1 cellular context compared by ENCODE assay signal in the genomic region with DNA sequence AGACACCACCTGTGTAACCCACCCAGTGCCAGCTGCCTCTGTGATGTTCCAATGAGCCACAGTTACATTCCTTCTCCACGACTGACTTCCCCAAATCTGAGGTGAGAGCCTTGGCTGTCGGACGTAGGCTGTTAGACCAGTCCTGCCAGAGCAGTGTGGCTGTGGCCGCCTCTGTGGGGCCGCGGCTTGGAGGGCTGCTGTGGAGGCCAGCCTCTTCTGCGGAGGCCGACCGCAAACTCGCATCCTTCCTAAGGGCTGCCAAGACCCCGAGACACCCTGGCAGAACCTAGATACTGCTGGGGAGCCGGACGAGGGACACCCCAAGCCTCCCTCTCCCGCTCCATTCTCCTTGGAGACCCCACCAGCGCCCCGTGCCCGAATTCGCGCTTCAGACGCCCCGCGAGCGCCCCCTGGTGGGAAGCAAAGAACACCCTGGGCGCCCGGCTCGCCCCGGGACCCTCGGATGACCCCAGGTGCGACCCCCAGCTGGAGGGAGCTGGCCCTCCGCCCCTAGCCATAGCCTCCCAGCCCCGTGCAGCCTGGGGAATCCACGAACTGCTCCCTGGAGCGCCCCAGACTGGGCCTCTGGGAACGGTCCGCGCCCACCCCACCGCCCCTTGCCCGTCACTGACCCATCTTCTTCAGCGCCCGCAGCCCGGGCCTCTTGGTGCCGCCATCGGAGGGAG.
TF ChIP-seq lines count a peak whose summit lies in the region.

No MANE protein-coding gene starts in this region.

TF ChIP-seq in HEK293, 187 proteins besides CTCF, POLR2A, EP300 and RAD21 (continued from another document and continues in another):
- TF ChIP-seq BCL11A (tag by site-specific recombination; IDR thresholded peaks at IDR 0.05; ENCODE audit: low read depth) (peak; percentile 91), HOXA7 (CRISPR knock-in tag; IDR thresholded peaks at IDR 0.05; ENCODE audit: borderline replicate concordance) (no peak), ZFHX2 (tag by site-specific recombination; conservative IDR thresholded peaks at IDR 0.05) (no peak), ZNF324 (tag by site-specific recombination; IDR thresholded peaks at IDR 0.05) (no peak), KLF10 (tag by site-specific recombination; IDR thresholded peaks at IDR 0.05) (no peak), ZNF175 (tag by site-specific recombination; IDR thresholded peaks at IDR 0.05) (no peak), ZNF776 (tag by site-specific recombination; IDR thresholded peaks at IDR 0.05; ENCODE audit: borderline replicate concordance) (no peak), ZNF221 (tag by site-specific recombination; IDR thresholded peaks at IDR 0.05; ENCODE audit: borderline replicate concordance) (no peak), ZNF473 (tag by site-specific recombination; IDR thresholded peaks at IDR 0.05) (no peak), ZNF138 (tag by site-specific recombination; IDR thresholded peaks at IDR 0.05; ENCODE audit: borderline replicate concordance) (no peak), ZNF670 (tag by site-specific recombination; IDR thresholded peaks at IDR 0.05; ENCODE audit: low read depth) (no peak), ZXDB (tag by site-specific recombination; IDR thresholded peaks at IDR 0.05) (peak; percentile 46; the same call in 1 of the 2 replicates), ZNF391 (tag by site-specific recombination; IDR thresholded peaks at IDR 0.05; ENCODE audit: borderline replicate concordance, low read depth) (0 out of 2 replicates have a peak, but pooled peaks have one; percentile 60), ZSCAN23 (tag by site-specific recombination; IDR thresholded peaks at IDR 0.05) (0 out of 2 replicates have a peak, but pooled peaks have one; percentile 40), ZNF521 (tag by site-specific recombination; IDR thresholded peaks at IDR 0.05) (no peak), ZNF571 (tag by site-specific recombination; IDR thresholded peaks at IDR 0.05) (no peak), SETDB1 (IDR thresholded peaks at IDR 0.05; ENCODE audit: insufficient read length, low read length) (no peak), ZNF600 (tag by site-specific recombination; IDR thresholded peaks at IDR 0.05) (peak; percentile 42; the same call in 1 of the 2 replicates), ZNF112 (tag by site-specific recombination; IDR thresholded peaks at IDR 0.05) (no peak), ZNF48 (tag by site-specific recombination; IDR thresholded peaks at IDR 0.05) (no peak), ZNF16 (tag by site-specific recombination; IDR thresholded peaks at IDR 0.05; ENCODE audit: low read depth) (no peak), REPIN1 (tag by site-specific recombination; IDR thresholded peaks at IDR 0.05; ENCODE audit: low read depth) (0 out of 2 replicates have a peak, but pooled peaks have one; percentile 24), ZNF239 (tag by site-specific recombination; IDR thresholded peaks at IDR 0.05) (no peak), ZNF416 (tag by site-specific recombination; IDR thresholded peaks at IDR 0.05) (no peak), ZNF837 (tag by site-specific recombination; IDR thresholded peaks at IDR 0.05) (no peak), ZIC2 (tag by site-specific recombination; IDR thresholded peaks at IDR 0.05) (peak; percentile 66), ZNF433 (tag by site-specific recombination; IDR thresholded peaks at IDR 0.05; ENCODE audit: low read depth) (no peak), SP7 (tag by site-specific recombination; IDR thresholded peaks at IDR 0.05) (peak; percentile 67)
- TF ChIP-seq, protein P1, sequence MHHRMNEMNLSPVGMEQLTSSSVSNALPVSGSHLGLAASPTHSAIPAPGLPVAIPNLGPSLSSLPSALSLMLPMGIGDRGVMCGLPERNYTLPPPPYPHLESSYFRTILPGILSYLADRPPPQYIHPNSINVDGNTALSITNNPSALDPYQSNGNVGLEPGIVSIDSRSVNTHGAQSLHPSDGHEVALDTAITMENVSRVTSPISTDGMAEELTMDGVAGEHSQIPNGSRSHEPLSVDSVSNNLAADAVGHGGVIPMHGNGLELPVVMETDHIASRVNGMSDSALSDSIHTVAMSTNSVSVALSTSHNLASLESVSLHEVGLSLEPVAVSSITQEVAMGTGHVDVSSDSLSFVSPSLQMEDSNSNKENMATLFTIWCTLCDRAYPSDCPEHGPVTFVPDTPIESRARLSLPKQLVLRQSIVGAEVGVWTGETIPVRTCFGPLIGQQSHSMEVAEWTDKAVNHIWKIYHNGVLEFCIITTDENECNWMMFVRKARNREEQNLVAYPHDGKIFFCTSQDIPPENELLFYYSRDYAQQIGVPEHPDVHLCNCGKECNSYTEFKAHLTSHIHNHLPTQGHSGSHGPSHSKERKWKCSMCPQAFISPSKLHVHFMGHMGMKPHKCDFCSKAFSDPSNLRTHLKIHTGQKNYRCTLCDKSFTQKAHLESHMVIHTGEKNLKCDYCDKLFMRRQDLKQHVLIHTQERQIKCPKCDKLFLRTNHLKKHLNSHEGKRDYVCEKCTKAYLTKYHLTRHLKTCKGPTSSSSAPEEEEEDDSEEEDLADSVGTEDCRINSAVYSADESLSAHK (tag by site-specific recombination; IDR thresholded peaks at IDR 0.05), result no peak
- TF ChIP-seq, protein P2, sequence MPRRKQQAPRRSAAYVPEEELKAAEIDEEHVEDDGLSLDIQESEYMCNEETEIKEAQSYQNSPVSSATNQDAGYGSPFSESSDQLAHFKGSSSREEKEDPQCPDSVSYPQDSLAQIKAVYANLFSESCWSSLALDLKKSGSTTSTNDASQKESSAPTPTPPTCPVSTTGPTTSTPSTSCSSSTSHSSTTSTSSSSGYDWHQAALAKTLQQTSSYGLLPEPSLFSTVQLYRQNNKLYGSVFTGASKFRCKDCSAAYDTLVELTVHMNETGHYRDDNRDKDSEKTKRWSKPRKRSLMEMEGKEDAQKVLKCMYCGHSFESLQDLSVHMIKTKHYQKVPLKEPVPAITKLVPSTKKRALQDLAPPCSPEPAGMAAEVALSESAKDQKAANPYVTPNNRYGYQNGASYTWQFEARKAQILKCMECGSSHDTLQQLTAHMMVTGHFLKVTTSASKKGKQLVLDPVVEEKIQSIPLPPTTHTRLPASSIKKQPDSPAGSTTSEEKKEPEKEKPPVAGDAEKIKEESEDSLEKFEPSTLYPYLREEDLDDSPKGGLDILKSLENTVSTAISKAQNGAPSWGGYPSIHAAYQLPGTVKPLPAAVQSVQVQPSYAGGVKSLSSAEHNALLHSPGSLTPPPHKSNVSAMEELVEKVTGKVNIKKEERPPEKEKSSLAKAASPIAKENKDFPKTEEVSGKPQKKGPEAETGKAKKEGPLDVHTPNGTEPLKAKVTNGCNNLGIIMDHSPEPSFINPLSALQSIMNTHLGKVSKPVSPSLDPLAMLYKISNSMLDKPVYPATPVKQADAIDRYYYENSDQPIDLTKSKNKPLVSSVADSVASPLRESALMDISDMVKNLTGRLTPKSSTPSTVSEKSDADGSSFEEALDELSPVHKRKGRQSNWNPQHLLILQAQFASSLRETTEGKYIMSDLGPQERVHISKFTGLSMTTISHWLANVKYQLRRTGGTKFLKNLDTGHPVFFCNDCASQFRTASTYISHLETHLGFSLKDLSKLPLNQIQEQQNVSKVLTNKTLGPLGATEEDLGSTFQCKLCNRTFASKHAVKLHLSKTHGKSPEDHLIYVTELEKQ (tag by site-specific recombination; IDR thresholded peaks at IDR 0.05; ENCODE audit: borderline replicate concordance), result no peak
- TF ChIP-seq, protein P3, sequence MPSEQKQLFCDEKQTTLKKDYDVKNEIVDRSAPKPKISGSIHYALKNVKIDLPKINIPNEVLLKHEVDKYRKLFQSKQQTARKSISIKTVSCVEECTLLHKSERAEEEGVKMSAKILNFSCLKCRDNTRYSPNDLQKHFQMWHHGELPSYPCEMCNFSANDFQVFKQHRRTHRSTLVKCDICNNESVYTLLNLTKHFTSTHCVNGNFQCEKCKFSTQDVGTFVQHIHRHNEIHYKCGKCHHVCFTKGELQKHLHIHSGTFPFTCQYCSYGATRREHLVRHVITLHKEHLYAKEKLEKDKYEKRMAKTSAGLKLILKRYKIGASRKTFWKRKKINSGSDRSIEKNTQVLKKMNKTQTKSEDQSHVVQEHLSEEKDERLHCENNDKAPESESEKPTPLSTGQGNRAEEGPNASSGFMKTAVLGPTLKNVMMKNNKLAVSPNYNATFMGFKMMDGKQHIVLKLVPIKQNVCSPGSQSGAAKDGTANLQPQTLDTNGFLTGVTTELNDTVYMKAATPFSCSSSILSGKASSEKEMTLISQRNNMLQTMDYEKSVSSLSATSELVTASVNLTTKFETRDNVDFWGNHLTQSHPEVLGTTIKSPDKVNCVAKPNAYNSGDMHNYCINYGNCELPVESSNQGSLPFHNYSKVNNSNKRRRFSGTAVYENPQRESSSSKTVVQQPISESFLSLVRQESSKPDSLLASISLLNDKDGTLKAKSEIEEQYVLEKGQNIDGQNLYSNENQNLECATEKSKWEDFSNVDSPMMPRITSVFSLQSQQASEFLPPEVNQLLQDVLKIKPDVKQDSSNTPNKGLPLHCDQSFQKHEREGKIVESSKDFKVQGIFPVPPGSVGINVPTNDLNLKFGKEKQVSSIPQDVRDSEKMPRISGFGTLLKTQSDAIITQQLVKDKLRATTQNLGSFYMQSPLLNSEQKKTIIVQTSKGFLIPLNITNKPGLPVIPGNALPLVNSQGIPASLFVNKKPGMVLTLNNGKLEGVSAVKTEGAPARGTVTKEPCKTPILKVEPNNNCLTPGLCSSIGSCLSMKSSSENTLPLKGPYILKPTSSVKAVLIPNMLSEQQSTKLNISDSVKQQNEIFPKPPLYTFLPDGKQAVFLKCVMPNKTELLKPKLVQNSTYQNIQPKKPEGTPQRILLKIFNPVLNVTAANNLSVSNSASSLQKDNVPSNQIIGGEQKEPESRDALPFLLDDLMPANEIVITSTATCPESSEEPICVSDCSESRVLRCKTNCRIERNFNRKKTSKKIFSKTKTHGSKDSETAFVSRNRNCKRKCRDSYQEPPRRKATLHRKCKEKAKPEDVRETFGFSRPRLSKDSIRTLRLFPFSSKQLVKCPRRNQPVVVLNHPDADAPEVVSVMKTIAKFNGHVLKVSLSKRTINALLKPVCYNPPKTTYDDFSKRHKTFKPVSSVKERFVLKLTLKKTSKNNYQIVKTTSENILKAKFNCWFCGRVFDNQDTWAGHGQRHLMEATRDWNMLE (tag by site-specific recombination; conservative IDR thresholded peaks at IDR 0.05; ENCODE audit: low read depth), result no peak
- TF ChIP-seq, protein P4, sequence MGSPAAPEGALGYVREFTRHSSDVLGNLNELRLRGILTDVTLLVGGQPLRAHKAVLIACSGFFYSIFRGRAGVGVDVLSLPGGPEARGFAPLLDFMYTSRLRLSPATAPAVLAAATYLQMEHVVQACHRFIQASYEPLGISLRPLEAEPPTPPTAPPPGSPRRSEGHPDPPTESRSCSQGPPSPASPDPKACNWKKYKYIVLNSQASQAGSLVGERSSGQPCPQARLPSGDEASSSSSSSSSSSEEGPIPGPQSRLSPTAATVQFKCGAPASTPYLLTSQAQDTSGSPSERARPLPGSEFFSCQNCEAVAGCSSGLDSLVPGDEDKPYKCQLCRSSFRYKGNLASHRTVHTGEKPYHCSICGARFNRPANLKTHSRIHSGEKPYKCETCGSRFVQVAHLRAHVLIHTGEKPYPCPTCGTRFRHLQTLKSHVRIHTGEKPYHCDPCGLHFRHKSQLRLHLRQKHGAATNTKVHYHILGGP (tag by site-specific recombination; IDR thresholded peaks at IDR 0.05), result no peak
- TF ChIP-seq, protein P5, sequence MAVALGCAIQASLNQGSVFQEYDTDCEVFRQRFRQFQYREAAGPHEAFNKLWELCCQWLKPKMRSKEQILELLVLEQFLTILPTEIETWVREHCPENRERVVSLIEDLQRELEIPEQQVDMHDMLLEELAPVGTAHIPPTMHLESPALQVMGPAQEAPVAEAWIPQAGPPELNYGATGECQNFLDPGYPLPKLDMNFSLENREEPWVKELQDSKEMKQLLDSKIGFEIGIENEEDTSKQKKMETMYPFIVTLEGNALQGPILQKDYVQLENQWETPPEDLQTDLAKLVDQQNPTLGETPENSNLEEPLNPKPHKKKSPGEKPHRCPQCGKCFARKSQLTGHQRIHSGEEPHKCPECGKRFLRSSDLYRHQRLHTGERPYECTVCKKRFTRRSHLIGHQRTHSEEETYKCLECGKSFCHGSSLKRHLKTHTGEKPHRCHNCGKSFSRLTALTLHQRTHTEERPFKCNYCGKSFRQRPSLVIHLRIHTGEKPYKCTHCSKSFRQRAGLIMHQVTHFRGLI (tag by site-specific recombination; IDR thresholded peaks at IDR 0.05), result no peak
- TF ChIP-seq, protein P6, sequence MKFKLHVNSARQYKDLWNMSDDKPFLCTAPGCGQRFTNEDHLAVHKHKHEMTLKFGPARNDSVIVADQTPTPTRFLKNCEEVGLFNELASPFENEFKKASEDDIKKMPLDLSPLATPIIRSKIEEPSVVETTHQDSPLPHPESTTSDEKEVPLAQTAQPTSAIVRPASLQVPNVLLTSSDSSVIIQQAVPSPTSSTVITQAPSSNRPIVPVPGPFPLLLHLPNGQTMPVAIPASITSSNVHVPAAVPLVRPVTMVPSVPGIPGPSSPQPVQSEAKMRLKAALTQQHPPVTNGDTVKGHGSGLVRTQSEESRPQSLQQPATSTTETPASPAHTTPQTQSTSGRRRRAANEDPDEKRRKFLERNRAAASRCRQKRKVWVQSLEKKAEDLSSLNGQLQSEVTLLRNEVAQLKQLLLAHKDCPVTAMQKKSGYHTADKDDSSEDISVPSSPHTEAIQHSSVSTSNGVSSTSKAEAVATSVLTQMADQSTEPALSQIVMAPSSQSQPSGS (tag by site-specific recombination; IDR thresholded peaks at IDR 0.05; ENCODE audit: low read depth), result no peak
- TF ChIP-seq, protein P7, sequence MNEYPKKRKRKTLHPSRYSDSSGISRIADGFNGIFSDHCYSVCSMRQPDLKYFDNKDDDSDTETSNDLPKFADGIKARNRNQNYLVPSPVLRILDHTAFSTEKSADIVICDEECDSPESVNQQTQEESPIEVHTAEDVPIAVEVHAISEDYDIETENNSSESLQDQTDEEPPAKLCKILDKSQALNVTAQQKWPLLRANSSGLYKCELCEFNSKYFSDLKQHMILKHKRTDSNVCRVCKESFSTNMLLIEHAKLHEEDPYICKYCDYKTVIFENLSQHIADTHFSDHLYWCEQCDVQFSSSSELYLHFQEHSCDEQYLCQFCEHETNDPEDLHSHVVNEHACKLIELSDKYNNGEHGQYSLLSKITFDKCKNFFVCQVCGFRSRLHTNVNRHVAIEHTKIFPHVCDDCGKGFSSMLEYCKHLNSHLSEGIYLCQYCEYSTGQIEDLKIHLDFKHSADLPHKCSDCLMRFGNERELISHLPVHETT (tag by site-specific recombination; IDR thresholded peaks at IDR 0.05), result peak; percentile 77
- TF ChIP-seq, protein P8, sequence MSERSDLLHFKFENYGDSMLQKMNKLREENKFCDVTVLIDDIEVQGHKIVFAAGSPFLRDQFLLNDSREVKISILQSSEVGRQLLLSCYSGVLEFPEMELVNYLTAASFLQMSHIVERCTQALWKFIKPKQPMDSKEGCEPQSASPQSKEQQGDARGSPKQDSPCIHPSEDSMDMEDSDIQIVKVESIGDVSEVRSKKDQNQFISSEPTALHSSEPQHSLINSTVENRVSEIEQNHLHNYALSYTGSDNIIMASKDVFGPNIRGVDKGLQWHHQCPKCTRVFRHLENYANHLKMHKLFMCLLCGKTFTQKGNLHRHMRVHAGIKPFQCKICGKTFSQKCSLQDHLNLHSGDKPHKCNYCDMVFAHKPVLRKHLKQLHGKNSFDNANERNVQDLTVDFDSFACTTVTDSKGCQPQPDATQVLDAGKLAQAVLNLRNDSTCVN (tag by site-specific recombination; optimal IDR thresholded peaks at IDR 0.05), result peak; percentile 35
- TF ChIP-seq, protein P9, sequence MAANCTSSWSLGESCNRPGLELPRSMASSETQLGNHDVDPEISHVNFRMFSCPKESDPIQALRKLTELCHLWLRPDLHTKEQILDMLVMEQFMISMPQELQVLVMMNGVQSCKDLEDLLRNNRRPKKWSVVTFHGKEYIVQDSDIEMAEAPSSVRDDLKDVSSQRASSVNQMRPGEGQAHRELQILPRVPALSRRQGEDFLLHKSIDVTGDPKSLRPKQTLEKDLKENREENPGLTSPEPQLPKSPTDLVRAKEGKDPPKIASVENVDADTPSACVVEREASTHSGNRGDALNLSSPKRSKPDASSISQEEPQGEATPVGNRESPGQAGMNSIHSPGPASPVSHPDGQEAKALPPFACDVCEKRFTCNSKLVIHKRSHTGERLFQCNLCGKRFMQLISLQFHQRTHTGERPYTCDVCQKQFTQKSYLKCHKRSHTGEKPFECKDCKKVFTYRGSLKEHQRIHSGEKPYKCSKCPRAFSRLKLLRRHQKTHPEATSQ (tag by site-specific recombination; IDR thresholded peaks at IDR 0.05), result peak; percentile 88
